Comparison of ENCODE assay signal across 8 cellular contexts in the genomic region with DNA sequence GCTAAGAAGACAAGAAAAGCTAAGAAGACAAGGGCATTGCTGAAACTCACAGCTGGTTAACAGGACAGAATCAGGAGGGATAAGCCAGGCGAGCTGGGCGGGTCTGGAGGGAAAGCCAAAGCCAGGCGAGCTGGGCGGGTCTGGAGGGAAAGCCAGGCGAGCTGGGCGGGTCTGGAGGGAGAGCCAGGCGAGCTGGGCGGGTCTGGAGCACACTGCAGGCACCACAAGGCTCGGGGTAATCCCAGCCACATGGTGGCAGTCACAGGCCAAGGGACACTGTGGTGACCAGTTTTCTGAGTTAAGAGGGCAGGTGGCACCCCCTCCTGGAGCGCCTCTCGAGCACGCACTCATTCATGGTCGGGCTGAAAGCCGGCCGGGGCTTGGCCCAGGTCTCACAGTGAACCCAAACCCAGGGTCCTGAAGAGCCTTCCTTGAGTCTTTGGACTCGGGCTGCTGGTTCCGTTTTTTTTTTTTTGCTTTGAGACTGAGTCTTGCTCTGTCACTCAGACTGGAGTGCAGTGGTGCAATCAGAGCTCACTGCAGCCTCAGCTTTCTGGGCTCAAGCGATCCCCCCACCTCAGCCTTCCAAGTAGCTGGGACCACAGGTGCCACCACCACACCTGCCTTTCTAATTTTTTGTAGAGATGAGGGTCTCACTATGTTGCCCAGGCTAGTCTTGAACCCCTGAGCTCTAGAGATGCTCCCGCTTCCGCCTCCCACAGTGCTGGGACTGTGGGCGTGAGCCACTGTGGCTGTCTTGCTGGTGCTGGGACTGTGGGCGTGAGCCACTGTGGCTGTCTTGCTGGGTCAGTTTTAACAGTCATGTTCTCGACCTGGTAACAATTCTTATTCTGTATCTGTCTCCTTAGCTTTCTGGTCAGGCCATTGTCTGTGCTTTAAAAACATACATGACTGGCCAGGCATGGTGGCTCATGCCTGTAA. TPM values are rescaled to one million over a fixed set of nuclear protein-coding genes. Genes with fewer than 3 reads are reported as not detected.
DNase-seq lines count a peak whose midpoint lies in the region; ATAC-seq, FAIRE-seq and TF ChIP-seq lines count a peak whose summit lies in the region.

No MANE protein-coding gene starts in this region.

- H3K4me1 ChIP-seq in CD4-positive, alpha-beta memory T cell (ENCODE audit: insufficient read depth, low read length): no peaks in the 10 kb centered on the region
- H3K4me1 ChIP-seq in HAP-1 (no peaks in the 10 kb centered on the region), HepG2 (ENCODE audit: insufficient read depth, low read length) (no peaks in the 10 kb centered on the region), thoracic aorta (ENCODE audit: control insufficient read depth in 1 of 2, low read depth in 2 of 2) (peaks cover 0 to 12% of the 10 kb centered on the region in 2 donors)

- no peaks in the 10 kb centered on the region for H3K9me3 Mint-ChIP-seq in CD4-positive, alpha-beta memory T cell

- no peaks in the 10 kb centered on the region for H3K4me1 Mint-ChIP-seq in CD4-positive, alpha-beta memory T cell

- H3K4me3 Mint-ChIP-seq in CD4-positive, alpha-beta memory T cell: no peak overlapping the region

- H3K36me3 ChIP-seq in CD4-positive, alpha-beta memory T cell (ENCODE audit: insufficient read depth, low read length): peaks cover 70% of the 10 kb centered on the region
- peaks cover 81% of the 10 kb centered on the region for H3K36me3 ChIP-seq in HAP-1 (replicated peaks)
- H3K36me3 ChIP-seq in HepG2 (replicated peaks in 1 of 2; ENCODE audit: control insufficient read depth in 1 of 2, insufficient read depth in 2 of 2, low read length in 2 of 2): peaks cover 44 to 70% of the 10 kb centered on the region in 2 experiments
- peaks cover 76% of the 10 kb centered on the region for H3K36me3 ChIP-seq in thoracic aorta

- H3K9me3 ChIP-seq in CD4-positive, alpha-beta memory T cell (ENCODE audit: control insufficient read depth in 1 of 2, low read length in 2 of 2): no peaks in the 10 kb centered on the region
- H3K9me3 ChIP-seq in HAP-1 (no peaks in the 10 kb centered on the region), HepG2 (ENCODE audit: low read length) (no peaks in the 10 kb centered on the region), thoracic aorta (no peaks in the 10 kb centered on the region)

- in situ Hi-C loops in HAP-1 (cut with MboI; ENCODE audit: low sequenced_read_pairs): no loop called here
- in situ Hi-C loops in HepG2 (cut with HindIII; ENCODE audit: extremely low pct_ligation_motif_present, low pct_unique_long_range_greater_than_20kb): no loop called here

- peak; percentile 61 for TF ChIP-seq RAD21 in HepG2 (CRISPR knock-in tag; IDR thresholded peaks at IDR 0.05)

- no peak overlapping the region for H2AFZ ChIP-seq in HepG2 (ENCODE audit: low read length)

- no peaks in the 10 kb centered on the region for H3K27me3 ChIP-seq in CD4-positive, alpha-beta memory T cell (ENCODE audit: insufficient read depth, low read length)
- no peaks in the 10 kb centered on the region for H3K27me3 ChIP-seq in HAP-1 (ENCODE audit: low read depth)
- no peaks in the 10 kb centered on the region for H3K27me3 ChIP-seq in HepG2 (ENCODE audit: control insufficient read depth in 1 of 2, insufficient read depth in 2 of 2, low read length in 2 of 2)
- no peaks in the 10 kb centered on the region for H3K27me3 ChIP-seq in thoracic aorta (replicated peaks; ENCODE audit: insufficient read depth)

- no peak for TF ChIP-seq POLR2A in HepG2 (IDR thresholded peaks at IDR 0.05; ENCODE audit: insufficient read depth in 1 of 2, low read depth in 2 of 2, low read length in 2 of 2)

- CTCF ChIA-PET in CD4-positive, alpha-beta memory T cell (lab: Charles Lee; ENCODE audit: partially characterized antibody): interaction anchor here (1.0 to 1.2 kb wide), 4 partner anchors 50 to 85 kb away, joined by 3 to 4 read pairs (median 4); no protein-coding TSS in a partner anchor
- CTCF ChIA-PET in HepG2 (lab: Yijun Ruan, JAX; ENCODE audit: low intra/inter-chr PET ratio, low total read pairs): interaction anchor here (2.0 kb wide), 1 partner anchor 50 kb away, joined by 18 read pairs; no protein-coding TSS in a partner anchor

- H3K27me3 Mint-ChIP-seq in CD4-positive, alpha-beta memory T cell: no peaks in the 10 kb centered on the region

- POLR2A ChIA-PET in CD4-positive, alpha-beta memory T cell (lab: Charles Lee; ENCODE audit: partially characterized antibody): no interaction called here
- POLR2A ChIA-PET in HepG2 (lab: Yijun Ruan, JAX): interaction anchor here (0.9 kb wide), 1 partner anchor 9 kb away, joined by 3 read pairs; no protein-coding TSS in a partner anchor

- no peak overlapping the region for H3K4me2 ChIP-seq in HepG2 (ENCODE audit: low read depth, low read length)

- intact Hi-C loops in CD4-positive, alpha-beta memory T cell (cut with micrococcal nuclease): no loop called here
- intact Hi-C loops in HepG2 (cut with micrococcal nuclease; ENCODE audit: unreplicated experiment): loop anchor here (1.0 kb wide), 1 partner anchor 50 kb away; no protein-coding TSS in a partner anchor

- ATAC-seq in HepG2 (peak; percentile 92), thoracic aorta (ENCODE audit: insufficient number of reproducible peaks, low FRiP score, low read depth) (peak; percentile 52), GM21737 (IDR thresholded peaks at IDR 0.05; ENCODE audit: unreplicated experiment) (no peak), GM21529 (IDR thresholded peaks at IDR 0.05; ENCODE audit: unreplicated experiment) (no peak)

- no peaks in the 10 kb centered on the region for H4K20me1 ChIP-seq in HepG2 (ENCODE audit: insufficient read depth, low read length)

- H3K36me3 Mint-ChIP-seq in CD4-positive, alpha-beta memory T cell: peaks cover 58 to 75% of the 10 kb centered on the region in 2 donors

- BruUV-seq in HepG2 (replicated peaks; lab: Mats Ljungman, UMichigan): no TSS peak

- TF ChIP-seq EP300 in HepG2 (IDR thresholded peaks at IDR 0.05; ENCODE audit: low read depth in 2 of 2, low read length in 2 of 2) (no peak), HepG2 (CRISPR knock-in tag; IDR thresholded peaks at IDR 0.05; ENCODE audit: borderline replicate concordance) (no peak)

- no peak overlapping the region for H3K9ac ChIP-seq in HepG2 (ENCODE audit: insufficient read depth, low read depth, low read length)

- H3K79me2 ChIP-seq in HepG2 (ENCODE audit: insufficient read depth, low read length): no peaks in the 10 kb centered on the region

- no peak overlapping the region for H3K4me3 ChIP-seq in CD4-positive, alpha-beta memory T cell (ENCODE audit: low read length in 2 of 2)
- no peak overlapping the region for H3K4me3 ChIP-seq in HAP-1
- no peak overlapping the region for H3K4me3 ChIP-seq in HepG2 (replicated peaks in 1 of 3; ENCODE audit: insufficient read depth in 1 of 3, low read depth in 2 of 3, low read length in 3 of 3)
- H3K4me3 ChIP-seq in thoracic aorta: no peak overlapping the region

- no peak for FAIRE-seq in RCC 7860 (lab: Jason Lieb, UNC)
- FAIRE-seq in HepG2 (lab: Jason Lieb, UNC): no peak

- H3K27ac ChIP-seq in CD4-positive, alpha-beta memory T cell (ENCODE audit: low read depth, low read length): no peak overlapping the region
- H3K27ac ChIP-seq in cingulate gyrus (ENCODE audit: low read depth, low read length) (peak overlapping the region; percentile 39), HepG2 (ENCODE audit: extremely low read length, insufficient read depth, low read length) (no peak overlapping the region), thoracic aorta (no peak overlapping the region)

- 89% methylated on average over 18 of the region's 23 CpGs for WGBS in HepG2 (ENCODE audit: low lambda C conversion rate)

- TF ChIP-seq CTCF in HepG2 (CRISPR knock-in tag; IDR thresholded peaks at IDR 0.05): peak; percentile 73
- TF ChIP-seq CTCF in thoracic aorta (IDR thresholded peaks at IDR 0.05): peak; percentile 51

- peak overlapping the region in 1 of 7 donors; percentile 29 for H3K27ac Mint-ChIP-seq in CD4-positive, alpha-beta memory T cell

- DNase-seq in CD4-positive, alpha-beta memory T cell: peak in 3 of 5 donors; percentile 7 to 15 (median 9)
- DNase-seq in HAP-1 (ENCODE audit: low spot score in 2 of 2) (peak; percentile 70 to 90), RCC 7860 (ENCODE audit: low spot score) (peak; percentile 8), HepG2 (ENCODE audit: low spot score) (peak; percentile 70), thoracic aorta (ENCODE audit: low spot score) (peak; percentile 65)

RNA-seq across cellular contexts. Expression of a gene that starts 40.2 kb away (rescaled TPM):
- 100 to 1,000 TPM; 275 to 297 TPM for total RNA-seq in CD4-positive, alpha-beta memory T cell
- 100 to 1,000 TPM; 191 to 515 TPM for polyA plus RNA-seq in CD4-positive, alpha-beta memory T cell
- total RNA-seq in HepG2 (2016; rRNA removed; fragmentation: Illumina TruSeq; extraction: Trizol) (636 and 1,509 TPM in 2 replicates), thoracic aorta (100 to 1,000 TPM; 214 to 399 TPM)
- total RNA-seq in HepG2 (2016; cell fraction: cytosol; rRNA removed; fragmentation: Illumina TruSeq; extraction: Trizol; ENCODE audit: low read depth): 68.9 and 73.7 TPM in 2 replicates
- 651 and 1,441 TPM in 2 replicates for total RNA-seq in HepG2 (2016; cell fraction: insoluble cytoplasmic fraction; rRNA removed; fragmentation: Illumina TruSeq; extraction: Trizol)
- 133 and 157 TPM in 2 replicates for total RNA-seq in HepG2 (2016; cell fraction: membrane; rRNA removed; fragmentation: Illumina TruSeq; extraction: Trizol)
- 507 and 548 TPM in 2 replicates for total RNA-seq in HepG2 (2016; cell fraction: nucleus; rRNA removed; fragmentation: Illumina TruSeq; extraction: Trizol)
- polyA plus RNA-seq in HepG2 (2011; rRNA removed): 205 and 262 TPM in 2 replicates
- 127 and 221 TPM in 2 replicates for polyA plus RNA-seq in HepG2 (2011; cell fraction: cytosol; rRNA removed)
- 46.7 and 79.9 TPM in 2 replicates for polyA plus RNA-seq in HepG2 (2011; cell fraction: nucleus; rRNA removed)
- 319 and 504 TPM in 2 replicates for polyA plus RNA-seq in HepG2 (2012)
- polyA plus RNA-seq in HepG2 (2016; cell fraction: cytosol; fragmentation: Illumina TruSeq; extraction: Trizol; ENCODE audit: low read depth): 49.1 and 55.8 TPM in 2 replicates
- polyA plus RNA-seq in HepG2 (2016; cell fraction: insoluble cytoplasmic fraction; fragmentation: Illumina TruSeq; extraction: Trizol; ENCODE audit: low read depth): 1,691 and 1,814 TPM in 2 replicates
- 108 and 125 TPM in 2 replicates for polyA plus RNA-seq in HepG2 (2016; cell fraction: membrane; fragmentation: Illumina TruSeq; extraction: Trizol; ENCODE audit: low read depth)
- 669 and 675 TPM in 2 replicates for polyA plus RNA-seq in HepG2 (2016; cell fraction: nucleus; fragmentation: Illumina TruSeq; extraction: Trizol; ENCODE audit: insufficient read depth, low read depth)
- polyA minus RNA-seq in HepG2 (2011; rRNA and poly(A)+ RNA removed; ENCODE audit: low replicate concordance): 117 and 458 TPM in 2 replicates
- polyA minus RNA-seq in HepG2 (2011; cell fraction: cytosol; rRNA and poly(A)+ RNA removed): 494 and 532 TPM in 2 replicates
- 134 and 221 TPM in 2 replicates for polyA minus RNA-seq in HepG2 (2011; cell fraction: nucleus; rRNA and poly(A)+ RNA removed)

Comparison
In these comparisons a context has a peak if more than half of its experiments do, and no peak if none do; other contexts are left out.
1. DNase-seq: peak in every context shown above with its lines; median percentile 80 in HAP-1; 70 in HepG2; 65 in thoracic aorta; 9 in CD4-positive, alpha-beta memory T cell; 8 in RCC 7860.
2. ATAC-seq: peak in HepG2 (single experiment) and thoracic aorta (single experiment); none in GM21737 (single experiment) and GM21529 (single experiment).